In genomic region chr4:155603360-155603891, GRCh38 we compare ENCODE assay signal across 23 cellular contexts.
DNase-seq lines count a peak whose midpoint lies in the region; ATAC-seq, FAIRE-seq and TF ChIP-seq lines count a peak whose summit lies in the region.
"Had no signal": no experiment of that assay in that cellular context is flagged by ENCODE, and none has a peak within 500 bp of the region (broad histone marks: within the 10 kb centered on the region; RNA-seq: fewer than 3 reads in every experiment).

No MANE protein-coding gene starts in this region.

- H3K4me3 ChIP-seq in IMR-90 (ENCODE audit: insufficient read depth, low read depth, low read length) (no peak overlapping the region), bronchial epithelial cell (ENCODE audit: low read depth, low read length) (no peak overlapping the region)
- H3K4me3 ChIP-seq: HAP-1, neural progenitor cell, SJCRH30, suprapubic skin had no signal

- H4K8ac ChIP-seq in IMR-90 (ENCODE audit: low read depth in 2 of 2, low read length in 2 of 2) = no peak overlapping the region

- H3K9ac ChIP-seq in IMR-90 (ENCODE audit: low read depth, low read length) = no peak overlapping the region
- H3K9ac ChIP-seq: neural progenitor cell had no signal

- H3K79me1 ChIP-seq in IMR-90 (ENCODE audit: low read depth in 1 of 2, low read length in 2 of 2) = no peaks in the 10 kb centered on the region

- H2AK5ac ChIP-seq in IMR-90 (ENCODE audit: low read depth, low read length) = peak overlapping the region; percentile 54; the same call in 1 of the 2 replicates

- H2BK5ac ChIP-seq in IMR-90 (ENCODE audit: low read depth, low read length, poor library complexity, severe bottlenecking) = no peak overlapping the region

- no peak overlapping the region for H2AK9ac ChIP-seq in IMR-90 (replicated peaks; ENCODE audit: low read depth, low read length, poor library complexity)

- FAIRE-seq in bronchial epithelial cell (lab: Jason Lieb, UNC) = no peak
- FAIRE-seq: frontal cortex, islet of Langerhans had no signal

- H3K9me3 ChIP-seq in IMR-90 (ENCODE audit: control insufficient read depth, insufficient read depth, low read length) = no peaks in the 10 kb centered on the region
- H3K9me3 ChIP-seq: HAP-1, SJCRH30, suprapubic skin had no signal

- no peak overlapping the region for H2BK120ac ChIP-seq in IMR-90 (ENCODE audit: low read depth, low read length)

- BruUV-seq in IMR-90 (replicated peaks; lab: Mats Ljungman, UMichigan) = no TSS peak

- intact Hi-C loops in IMR-90 (cut with micrococcal nuclease) = no loop called here

- H4K91ac ChIP-seq in IMR-90 (ENCODE audit: insufficient read depth, low read depth, low read length) = no peak overlapping the region

- in situ Hi-C loops in IMR-90 (cut with MboI; ENCODE audit: low sequenced_read_pairs) = no loop called here

- H3K4me2 ChIP-seq in IMR-90 (ENCODE audit: low read depth, low read length) = no peak overlapping the region
- H3K4me2 ChIP-seq: neural progenitor cell had no signal

- dilution Hi-C loops in IMR-90 (cut with HindIII; ENCODE audit: low sequenced_read_pairs, unreplicated experiment) = no loop called here

- H3K36me3 ChIP-seq in IMR-90 (ENCODE audit: control insufficient read depth, insufficient read depth, low read length) (no peaks in the 10 kb centered on the region), bronchial epithelial cell (ENCODE audit: control insufficient read depth, insufficient read depth, low read length) (no peaks in the 10 kb centered on the region)
- H3K36me3 ChIP-seq: HAP-1, neural progenitor cell, SJCRH30, suprapubic skin had no signal

- H3K27ac ChIP-seq in IMR-90 (ENCODE audit: insufficient read depth, low read length) = no peak overlapping the region
- H3K27ac ChIP-seq: neural progenitor cell, SJCRH30 had no signal

- TF ChIP-seq CTCF in IMR-90 (conservative IDR thresholded peaks at IDR 0.05; ENCODE audit: low read depth, low read length) (no peak), bronchial epithelial cell (IDR thresholded peaks at IDR 0.05; ENCODE audit: insufficient read depth, low read length, severe bottlenecking) (no peak)

- no peak overlapping the region; the same call in 1 of the 2 replicates for H4K5ac ChIP-seq in IMR-90 (ENCODE audit: low read depth, low read length)

- no peaks in the 10 kb centered on the region for H4K20me1 ChIP-seq in IMR-90 (ENCODE audit: insufficient read depth, low read length)

- no peak overlapping the region for H3K56ac ChIP-seq in IMR-90 (ENCODE audit: extremely low read depth, insufficient read depth, low read length)

- TF ChIP-seq POLR2A in IMR-90 (IDR thresholded peaks at IDR 0.05; ENCODE audit: low read depth, low read length) = no peak

- ATAC-seq in GM18909 (IDR thresholded peaks at IDR 0.05; ENCODE audit: poor library complexity, unreplicated experiment) = peak; percentile 60
- ATAC-seq in IMR-90 (ENCODE audit: low read depth) = no peak
- no peak for ATAC-seq in GM19324 (IDR thresholded peaks at IDR 0.05; ENCODE audit: low FRiP score, unreplicated experiment)
- ATAC-seq: activated T-helper 17 cell treated with anti-CD3 and anti-CD28 coated beads, Interleukin-2, amount 50 U/mL, for 72 hours; esophagus mucosa; Panc1; T-helper 17 cell had no signal

- 0 out of 3 replicates have a peak overlapping the region, but pooled peaks have one; percentile 27 for H2BK15ac ChIP-seq in IMR-90 (ENCODE audit: low read depth, low read length)

- peak overlapping the region; percentile 49; the same call in 1 of the 2 replicates for H2BK20ac ChIP-seq in IMR-90 (ENCODE audit: low read depth, low read length)

- H3K14ac ChIP-seq in IMR-90 (replicated peaks; ENCODE audit: low read depth, low read length) = no peak overlapping the region

- no peaks in the 10 kb centered on the region for H3K27me3 ChIP-seq in IMR-90 (ENCODE audit: control insufficient read depth, insufficient read depth, low read length)
- no peaks in the 10 kb centered on the region for H3K27me3 ChIP-seq in bronchial epithelial cell (ENCODE audit: control insufficient read depth, insufficient read depth, low read length)
- H3K27me3 ChIP-seq: neural progenitor cell, SJCRH30, suprapubic skin had no signal

- no peak overlapping the region for H3K23ac ChIP-seq in IMR-90 (ENCODE audit: low read depth, low read length)

- no peaks in the 10 kb centered on the region for H3K9me1 ChIP-seq in IMR-90 (ENCODE audit: insufficient read depth, low read length)

- no peak for DNase-seq in IMR-90
- peak; percentile 55 for DNase-seq in bronchial epithelial cell (ENCODE audit: low read depth)
- peak; percentile 85 for DNase-seq in retina
- no peak for DNase-seq in NCI-H82 (lab: John Stamatoyannopoulos, UW)
- no peak for DNase-seq in UCSD-AML1 (lab: John Stamatoyannopoulos, UW; ENCODE audit: unreplicated experiment)
- DNase-seq: activated CD4-positive, alpha-beta T cell treated with anti-CD3 and anti-CD28 coated beads, Interleukin-2, amount 10 ng/mL, durations not matched to agents 24 days and 14 days; CD4-positive, CD25-positive, alpha-beta regulatory T cell; effector CD8-positive, alpha-beta T cell; hypothalamus; NCI-H1417; NCI-H510A; T-helper 17 cell had no signal

- WGBS in IMR-90 (ENCODE audit: extremely low coverage in 2 of 2, insufficient read length in 1 of 2), 2 experiments = 87% methylated on average over 3 of the region's 6 CpGs; no CpG with 5 or more reads in 1 of the 2 experiments

- peak overlapping the region; percentile 4; the same call in 1 of the 2 replicates for H3K4ac ChIP-seq in IMR-90 (ENCODE audit: low read depth, low read length)

- POLR2A ChIA-PET in IMR-90 (lab: Charles Lee; ENCODE audit: unreplicated experiment) = no interaction called here

- peak overlapping the region; percentile 83 for H3K18ac ChIP-seq in IMR-90 (ENCODE audit: low read depth, low read length)

- H3K4me1 ChIP-seq in IMR-90 (ENCODE audit: control insufficient read depth, insufficient read depth, low read length) = peaks cover 3% of the 10 kb centered on the region; the same call in 1 of the 2 replicates
- H3K4me1 ChIP-seq: HAP-1, neural progenitor cell, SJCRH30 had no signal

- TF ChIP-seq RAD21 in IMR-90 (IDR thresholded peaks at IDR 0.05; ENCODE audit: low read length) = no peak

- CTCF ChIA-PET in IMR-90 (lab: Yijun Ruan, JAX) = no interaction called here

- H2AFZ ChIP-seq in IMR-90 (replicated peaks; ENCODE audit: low read length, poor library complexity) = no peak overlapping the region
- H2AFZ ChIP-seq: neural progenitor cell had no signal

TF ChIP-seq in IMR-90, 13 proteins besides CTCF, POLR2A, EP300 and RAD21:
- no peak for TF ChIP-seq BHLHE40 (IDR thresholded peaks at IDR 0.05; ENCODE audit: low read depth, low read length)
- TF ChIP-seq CHD1 (IDR thresholded peaks at IDR 0.05; ENCODE audit: low read depth, low read length) = no peak
- no peak for TF ChIP-seq MAZ (IDR thresholded peaks at IDR 0.05; ENCODE audit: borderline replicate concordance, low read depth, low read length)
- no peak for TF ChIP-seq MXI1 (IDR thresholded peaks at IDR 0.05; ENCODE audit: borderline replicate concordance, low read depth, low read length)
- no peak for TF ChIP-seq SMC3 (IDR thresholded peaks at IDR 0.05; ENCODE audit: low read depth, low read length)
- no peak for TF ChIP-seq RFX5 (IDR thresholded peaks at IDR 0.05; ENCODE audit: low read depth, low read length)
- no peak for TF ChIP-seq MAFK (IDR thresholded peaks at IDR 0.05; ENCODE audit: low read depth, low read length)
- TF ChIP-seq NFE2L2 (IDR thresholded peaks at IDR 0.05; ENCODE audit: low read depth, low read length) = no peak
- TF ChIP-seq USF2 (IDR thresholded peaks at IDR 0.05; ENCODE audit: low read depth, low read length) = no peak
- no peak for TF ChIP-seq FOS (IDR thresholded peaks at IDR 0.05; ENCODE audit: low read depth, low read length)
- TF ChIP-seq ELK1 (IDR thresholded peaks at IDR 0.05; ENCODE audit: borderline replicate concordance, low read depth, low read length) = no peak
- no peak for TF ChIP-seq CEBPB (IDR thresholded peaks at IDR 0.05; ENCODE audit: low read depth, low read length)
- no peak for TF ChIP-seq RCOR1 (IDR thresholded peaks at IDR 0.05; ENCODE audit: insufficient replicate concordance, low read length)
TF ChIP-seq in IMR-90: peak in this region for 0.

Comparison
In these comparisons a context has a peak if more than half of its experiments do, and no peak if none do; other contexts are left out.
1. DNase-seq: peak in bronchial epithelial cell (single experiment) and retina (single experiment); none in IMR-90 (single experiment), NCI-H82 (single experiment) and UCSD-AML1 (single experiment).